8 cellular contexts compared by ENCODE assay signal in the genomic region with DNA sequence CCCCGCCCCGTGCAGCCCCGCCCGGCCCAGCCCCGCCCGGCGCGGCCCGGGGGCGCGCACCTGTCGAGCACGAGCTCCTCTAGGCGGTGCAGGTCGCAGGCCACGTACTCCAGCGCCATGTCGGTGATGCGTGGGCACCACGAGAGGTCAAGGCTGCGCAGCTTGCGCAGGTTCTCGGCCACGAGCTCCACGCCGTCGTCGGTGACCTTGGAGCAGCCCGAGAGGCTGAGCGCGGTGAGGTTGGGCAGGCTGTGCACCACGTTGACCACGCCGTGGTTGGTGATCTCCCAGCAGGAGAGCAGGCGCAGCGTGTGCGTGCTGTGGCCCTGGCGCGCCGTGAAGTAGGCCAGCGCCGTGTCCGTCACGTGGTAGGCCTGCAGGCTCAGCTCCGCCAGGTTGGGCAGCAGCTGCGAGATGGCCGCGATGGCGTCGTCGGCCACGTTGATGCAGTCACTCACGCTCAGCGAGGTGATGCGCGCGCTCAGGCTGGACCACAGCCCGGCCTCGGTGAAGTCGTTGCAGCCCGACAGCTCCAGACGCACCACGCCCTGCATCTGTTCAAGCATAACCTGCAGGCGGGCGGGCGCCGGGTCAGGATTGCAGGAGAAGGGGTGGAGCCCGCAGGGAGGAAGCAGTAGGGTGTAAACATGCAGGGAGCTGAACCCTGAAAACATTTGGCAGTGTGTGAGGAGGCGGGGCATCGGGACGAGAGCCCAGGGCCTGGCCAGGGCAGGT. TPM values are rescaled to one million over a fixed set of nuclear protein-coding genes. Genes with fewer than 3 reads are reported as not detected.
DNase-seq lines count a peak whose midpoint lies in the region; ATAC-seq and TF ChIP-seq lines count a peak whose summit lies in the region.

No MANE protein-coding gene starts in this region.

- WGBS in mesendoderm (ENCODE audit: extremely low coverage, insufficient coverage, low lambda C conversion rate), result no CpG with 5 or more reads among the region's 71 CpGs
- WGBS in stomach, 5 donors, result 1 to 4% (median 2%) methylated on average over 3 to 69 of the region's 71 CpGs

- no peak overlapping the region for H3K18ac ChIP-seq in mesendoderm (ENCODE audit: low read length)

- no peak overlapping the region for H2BK120ac ChIP-seq in mesendoderm (ENCODE audit: low read depth, low read length)

- no peak for ATAC-seq in SK-N-SH treated with all-trans-retinoic acid at 6 μM for 48 hours

- H3K27me3 ChIP-seq in Peyer's patch (peaks cover 0 to 39% of the 10 kb centered on the region in 2 donors), mesendoderm (ENCODE audit: insufficient read depth, low read length, poor library complexity) (peaks cover 28% of the 10 kb centered on the region), stomach (peaks cover 19 to 93% (median 61%) of the 10 kb centered on the region in 3 donors)

- no peak overlapping the region for H3K56ac ChIP-seq in mesendoderm (ENCODE audit: low read length)

- H3K4me1 ChIP-seq in Peyer's patch (peaks cover 0 to 29% (median 21%) of the 10 kb centered on the region in 4 donors), mesendoderm (ENCODE audit: control insufficient read depth, low read depth, low read length) (no peaks in the 10 kb centered on the region), stomach (peaks cover 29 to 37% (median 36%) of the 10 kb centered on the region in 4 donors)

- H3K4ac ChIP-seq in mesendoderm (ENCODE audit: low read depth, low read length), result no peak overlapping the region

- H3K36me3 Mint-ChIP-seq in activated naive CD4-positive, alpha-beta T cell treated with anti-CD3 and anti-CD28 coated beads, Interleukin-2, amount 50 U/mL, for 24 hours, result no peaks in the 10 kb centered on the region

- peak overlapping the region; percentile 79 for H3K4me3 Mint-ChIP-seq in activated naive CD4-positive, alpha-beta T cell treated with anti-CD3 and anti-CD28 coated beads, Interleukin-2, amount 50 U/mL, for 24 hours

- TF ChIP-seq EP300 in stomach (IDR thresholded peaks at IDR 0.05), result no peak

- peaks cover 22% of the 10 kb centered on the region for H3K4me1 Mint-ChIP-seq in activated naive CD4-positive, alpha-beta T cell treated with anti-CD3 and anti-CD28 coated beads, Interleukin-2, amount 50 U/mL, for 24 hours

- H3K27me3 Mint-ChIP-seq in activated naive CD4-positive, alpha-beta T cell treated with anti-CD3 and anti-CD28 coated beads, Interleukin-2, amount 50 U/mL, for 24 hours, result no peaks in the 10 kb centered on the region

- no peak overlapping the region for H2BK5ac ChIP-seq in mesendoderm (ENCODE audit: low read length)

- peak overlapping the region; percentile 59 for H3K4me2 ChIP-seq in mesendoderm (ENCODE audit: low read length)

- H3K4me3 ChIP-seq in Peyer's patch (peak overlapping the region; percentile 37 to 58 (median 50)), mesendoderm (ENCODE audit: low read length) (no peak overlapping the region), stomach (peak overlapping the region; percentile 21 to 52 (median 30))

- H3K27ac Mint-ChIP-seq in activated naive CD4-positive, alpha-beta T cell treated with anti-CD3 and anti-CD28 coated beads, Interleukin-2, amount 50 U/mL, for 24 hours, result no peak overlapping the region

- intact Hi-C loops in stomach (cut with DNase I; ENCODE audit: low total_unique reads), result no loop called here

- no peaks in the 10 kb centered on the region for H3K9me3 Mint-ChIP-seq in activated naive CD4-positive, alpha-beta T cell treated with anti-CD3 and anti-CD28 coated beads, Interleukin-2, amount 50 U/mL, for 24 hours

- no peak overlapping the region for H2AK5ac ChIP-seq in mesendoderm (ENCODE audit: low read length)

- H3K23ac ChIP-seq in mesendoderm (ENCODE audit: low read length), result no peak overlapping the region

- H3K27ac ChIP-seq in Peyer's patch (peak overlapping the region; percentile 35 to 72 (median 56)), mesendoderm (ENCODE audit: low read depth, low read length) (no peak overlapping the region), stomach (peak overlapping the region in 2 of 5 donors; percentile 43 to 71)

- TF ChIP-seq POLR2A in Peyer's patch (IDR thresholded peaks at IDR 0.05), result peak in 1 of 2 donors; percentile 19
- TF ChIP-seq POLR2A in stomach (IDR thresholded peaks at IDR 0.05), result no peak

- no peak overlapping the region for H4K5ac ChIP-seq in mesendoderm (ENCODE audit: low read length)

- H3K9ac ChIP-seq in mesendoderm (ENCODE audit: low read length), result peak overlapping the region; percentile 24

- H2BK15ac ChIP-seq in mesendoderm (replicated peaks; ENCODE audit: low read depth), result no peak overlapping the region

- no peaks in the 10 kb centered on the region for H3K79me2 ChIP-seq in mesendoderm (ENCODE audit: control insufficient read depth, insufficient read depth, low read length)

- DNase-seq in NOMO-1 (lab: John Stamatoyannopoulos, UW; ENCODE audit: unreplicated experiment in 2 of 2) (peak; percentile 23 to 44), NOMO-1 treated with dmso at 0.1 percent for 144 hours (lab: John Stamatoyannopoulos, UW; ENCODE audit: unreplicated experiment) (no peak), Peyer's patch (peak; percentile 63 to 87 (median 87)), mesendoderm (no peak), stomach (peak; percentile 76), AG08395 (ENCODE audit: low spot score) (no peak)

- H3K9me3 ChIP-seq in Peyer's patch, result no peaks in the 10 kb centered on the region
- H3K9me3 ChIP-seq in stomach, result no peaks in the 10 kb centered on the region

- H3K36me3 ChIP-seq in Peyer's patch (no peaks in the 10 kb centered on the region), mesendoderm (ENCODE audit: control insufficient read depth, insufficient read depth, low read length) (no peaks in the 10 kb centered on the region), stomach (no peaks in the 10 kb centered on the region)

- TF ChIP-seq CTCF in Peyer's patch (IDR thresholded peaks at IDR 0.05), result no peak
- TF ChIP-seq CTCF in stomach (IDR thresholded peaks at IDR 0.05), result no peak

- H4K8ac ChIP-seq in mesendoderm (ENCODE audit: low read depth, low read length), result no peak overlapping the region

- H3K79me1 ChIP-seq in mesendoderm (ENCODE audit: low read length), result no peaks in the 10 kb centered on the region

TF ChIP-seq in SK-N-SH treated with all-trans-retinoic acid at 6 μM for 48 hours, 23 proteins besides CTCF, POLR2A, EP300 and RAD21 (continues in another document):
- TF ChIP-seq OSR1 (CRISPR knock-in tag; IDR thresholded peaks at IDR 0.05) (no peak), BACH2 (CRISPR knock-in tag; IDR thresholded peaks at IDR 0.05; ENCODE audit: borderline replicate concordance) (no peak), SNAI2 (CRISPR knock-in tag; IDR thresholded peaks at IDR 0.05) (no peak), ZNF8 (CRISPR knock-in tag; IDR thresholded peaks at IDR 0.05) (no peak), TOX (CRISPR knock-in tag; IDR thresholded peaks at IDR 0.05; ENCODE audit: borderline replicate concordance) (no peak)
- TF ChIP-seq, protein P1, sequence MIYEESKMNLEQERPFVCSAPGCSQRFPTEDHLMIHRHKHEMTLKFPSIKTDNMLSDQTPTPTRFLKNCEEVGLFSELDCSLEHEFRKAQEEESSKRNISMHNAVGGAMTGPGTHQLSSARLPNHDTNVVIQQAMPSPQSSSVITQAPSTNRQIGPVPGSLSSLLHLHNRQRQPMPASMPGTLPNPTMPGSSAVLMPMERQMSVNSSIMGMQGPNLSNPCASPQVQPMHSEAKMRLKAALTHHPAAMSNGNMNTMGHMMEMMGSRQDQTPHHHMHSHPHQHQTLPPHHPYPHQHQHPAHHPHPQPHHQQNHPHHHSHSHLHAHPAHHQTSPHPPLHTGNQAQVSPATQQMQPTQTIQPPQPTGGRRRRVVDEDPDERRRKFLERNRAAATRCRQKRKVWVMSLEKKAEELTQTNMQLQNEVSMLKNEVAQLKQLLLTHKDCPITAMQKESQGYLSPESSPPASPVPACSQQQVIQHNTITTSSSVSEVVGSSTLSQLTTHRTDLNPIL (CRISPR knock-in tag; IDR thresholded peaks at IDR 0.05; ENCODE audit: low read depth), result no peak
- TF ChIP-seq, protein P2, sequence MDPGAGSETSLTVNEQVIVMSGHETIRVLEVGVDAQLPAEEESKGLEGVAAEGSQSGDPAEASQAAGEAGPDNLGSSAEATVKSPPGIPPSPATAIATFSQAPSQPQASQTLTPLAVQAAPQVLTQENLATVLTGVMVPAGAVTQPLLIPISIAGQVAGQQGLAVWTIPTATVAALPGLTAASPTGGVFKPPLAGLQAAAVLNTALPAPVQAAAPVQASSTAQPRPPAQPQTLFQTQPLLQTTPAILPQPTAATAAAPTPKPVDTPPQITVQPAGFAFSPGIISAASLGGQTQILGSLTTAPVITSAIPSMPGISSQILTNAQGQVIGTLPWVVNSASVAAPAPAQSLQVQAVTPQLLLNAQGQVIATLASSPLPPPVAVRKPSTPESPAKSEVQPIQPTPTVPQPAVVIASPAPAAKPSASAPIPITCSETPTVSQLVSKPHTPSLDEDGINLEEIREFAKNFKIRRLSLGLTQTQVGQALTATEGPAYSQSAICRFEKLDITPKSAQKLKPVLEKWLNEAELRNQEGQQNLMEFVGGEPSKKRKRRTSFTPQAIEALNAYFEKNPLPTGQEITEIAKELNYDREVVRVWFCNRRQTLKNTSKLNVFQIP (CRISPR knock-in tag; IDR thresholded peaks at IDR 0.05; ENCODE audit: borderline replicate concordance, low read depth), result no peak

RNA-seq across cellular contexts. Expression of a gene that starts 5.3 kb away (rescaled TPM):
- total RNA-seq in Peyer's patch (10 to 100 TPM in 3 of 4 donors, 1 to 10 TPM in 1; 8.3 to 20.4 (median 15.4) TPM), stomach (10 to 100 TPM in 4 of 5 donors, 1 to 10 TPM in 1; 2.0 to 72.3 (median 27.4) TPM)
- polyA plus RNA-seq in mesendoderm (2013, experiment 1 of 2), result 9.2 TPM
- 8.9 TPM for polyA plus RNA-seq in mesendoderm (2013, experiment 2 of 2)
- 1 to 10 TPM; 4.7 to 6.7 (median 5.7) TPM for polyA plus RNA-seq in stomach

RNA-seq across cellular contexts. Expression of a gene that starts 10.1 kb away (rescaled TPM):
- 1 to 10 TPM; 1.4 to 2.5 (median 1.9) TPM for total RNA-seq in Peyer's patch
- 1.1 TPM for polyA plus RNA-seq in mesendoderm (2013, experiment 1 of 2)
- polyA plus RNA-seq in mesendoderm (2013, experiment 2 of 2), result 1.2 TPM
- total RNA-seq in stomach, result under 1 TPM in 2 of 5 donors, not detected in 3; 0.37 to 0.72 TPM
- 1 to 10 TPM in 2 of 3 donors, under 1 TPM in 1; 0.61 to 3.6 (median 1.3) TPM for polyA plus RNA-seq in stomach

RNA-seq across cellular contexts. Expression of a gene that starts 11.4 kb away (rescaled TPM):
- total RNA-seq in Peyer's patch (10 to 100 TPM; 45.6 to 56.1 (median 51.9) TPM), stomach (100 to 1,000 TPM in 4 of 5 donors, 10 to 100 TPM in 1; 24.2 to 229 (median 123) TPM)
- polyA plus RNA-seq in mesendoderm (2013, experiment 1 of 2), result 42.7 TPM
- 41.5 TPM for polyA plus RNA-seq in mesendoderm (2013, experiment 2 of 2)
- polyA plus RNA-seq in stomach, result 10 to 100 TPM; 27.6 to 44.2 (median 31.9) TPM

RNA-seq across cellular contexts. Expression of a gene that starts 15.3 kb away (rescaled TPM):
- total RNA-seq in Peyer's patch, result 100 to 1,000 TPM in 3 of 4 donors, 10 to 100 TPM in 1; 96.0 to 291 (median 107) TPM
- polyA plus RNA-seq in mesendoderm (2013, experiment 1 of 2), result 69.6 TPM
- polyA plus RNA-seq in mesendoderm (2013, experiment 2 of 2), result 69.7 TPM
- 100 to 1,000 TPM in 3 of 5 donors, 10 to 100 TPM in 2; 43.5 to 307 (median 206) TPM for total RNA-seq in stomach
- polyA plus RNA-seq in stomach, result 100 to 1,000 TPM; 123 to 183 (median 128) TPM

RNA-seq across cellular contexts. Expression of a gene that starts 19.4 kb away (rescaled TPM):
- total RNA-seq in Peyer's patch (10 to 100 TPM in 2 of 4 donors, 1 to 10 TPM in 2; 4.0 to 33.8 (median 8.9) TPM), stomach (10 to 100 TPM in 4 of 5 donors, 1 to 10 TPM in 1; 7.1 to 79.7 (median 20.4) TPM)
- 2.4 TPM for polyA plus RNA-seq in mesendoderm (2013, experiment 1 of 2)
- polyA plus RNA-seq in mesendoderm (2013, experiment 2 of 2), result 2.0 TPM
- polyA plus RNA-seq in stomach, result 10 to 100 TPM; 36.9 to 45.8 (median 39.4) TPM

Comparison
In these comparisons a context has a peak if more than half of its experiments do, and no peak if none do; other contexts are left out.
1. DNase-seq: peak in NOMO-1 (2 of 2), Peyer's patch (3 of 3) and stomach (single experiment); none in NOMO-1 treated with dmso at 0.1 percent for 144 hours (single experiment), mesendoderm (single experiment) and AG08395 (single experiment).